19 cellular contexts compared by ENCODE assay signal in genomic region chr11:117000741-117001096, GRCh38.
DNase-seq lines count a peak whose midpoint lies in the region; ATAC-seq and TF ChIP-seq lines count a peak whose summit lies in the region.
"Had no signal": no experiment of that assay in that cellular context is flagged by ENCODE, and none has a peak within 500 bp of the region (broad histone marks: within the 10 kb centered on the region; RNA-seq: fewer than 3 reads in every experiment).

No MANE protein-coding gene starts in this region.

- H3K27ac ChIP-seq in osteoblast (ENCODE audit: low read depth, low read length) = no peak overlapping the region
- H3K27ac ChIP-seq: lower lobe of right lung, parathyroid adenoma had no signal

- H2AFZ ChIP-seq in osteoblast (ENCODE audit: low read length) = no peak overlapping the region
- H2AFZ ChIP-seq: parathyroid adenoma had no signal

- H3K27ac Mint-ChIP-seq in effector memory CD8-positive, alpha-beta T cell = peak overlapping the region; percentile 67 to 90
- no peak overlapping the region for H3K27ac Mint-ChIP-seq in T-helper 2 cell treated with Interferon-gamma antibody and Interleukin-4, amounts not matched to agents 5 μg/mL and 100 μg/mL, for 36 hours
- H3K27ac Mint-ChIP-seq: activated CD4-positive, alpha-beta T cell treated with anti-CD3 and anti-CD28 coated beads, Interleukin-2, amount 10 ng/mL, durations not matched to agents 24 days and 14 days had no signal

- no peak overlapping the region for H3K4me3 Mint-ChIP-seq in effector memory CD8-positive, alpha-beta T cell
- H3K4me3 Mint-ChIP-seq in T-helper 2 cell treated with Interferon-gamma antibody and Interleukin-4, amounts not matched to agents 5 μg/mL and 100 μg/mL, for 36 hours = no peak overlapping the region
- H3K4me3 Mint-ChIP-seq: activated CD4-positive, alpha-beta T cell treated with anti-CD3 and anti-CD28 coated beads, Interleukin-2, amount 10 ng/mL, durations not matched to agents 24 days and 14 days had no signal

- in situ Hi-C loops in GM13977 (cut with MboI; ENCODE audit: low pct_unique_long_range_greater_than_20kb, low sequenced_read_pairs, unreplicated experiment) = no loop called here

- ATAC-seq in effector memory CD8-positive, alpha-beta T cell (replicated peaks) = no peak
- ATAC-seq: GM12878; stimulated activated naive CD8-positive, alpha-beta T cell treated with anti-CD3 and anti-CD28 coated beads, Interleukin-15, Interleukin-2, amounts not matched to agents 100 U/mL and 50 U/mL, for 24 hours had no signal

- no peak overlapping the region for H3K4me3 ChIP-seq in osteoblast (ENCODE audit: insufficient read depth, low read length)
- H3K4me3 ChIP-seq: GM12878, lower lobe of right lung had no signal

- H4K20me1 ChIP-seq in osteoblast (ENCODE audit: insufficient read depth, low read length) = peaks cover 17% of the 10 kb centered on the region

- H3K4me1 Mint-ChIP-seq in effector memory CD8-positive, alpha-beta T cell (ENCODE audit: low read depth in 2 of 2) = peaks cover 50 to 65% of the 10 kb centered on the region in 2 donors
- peaks cover 43% of the 10 kb centered on the region for H3K4me1 Mint-ChIP-seq in T-helper 2 cell treated with Interferon-gamma antibody and Interleukin-4, amounts not matched to agents 5 μg/mL and 100 μg/mL, for 36 hours (ENCODE audit: low read depth)

- H3K36me3 ChIP-seq in osteoblast (ENCODE audit: insufficient read depth, low read length) = no peaks in the 10 kb centered on the region
- H3K36me3 ChIP-seq: lower lobe of right lung had no signal

- no peaks in the 10 kb centered on the region for H3K27me3 Mint-ChIP-seq in effector memory CD8-positive, alpha-beta T cell
- H3K27me3 Mint-ChIP-seq in T-helper 2 cell treated with Interferon-gamma antibody and Interleukin-4, amounts not matched to agents 5 μg/mL and 100 μg/mL, for 36 hours (ENCODE audit: low read depth) = no peaks in the 10 kb centered on the region
- H3K27me3 Mint-ChIP-seq: activated CD4-positive, alpha-beta T cell treated with anti-CD3 and anti-CD28 coated beads, Interleukin-2, amount 10 ng/mL, durations not matched to agents 24 days and 14 days had no signal

- H3K9me3 Mint-ChIP-seq in effector memory CD8-positive, alpha-beta T cell = no peaks in the 10 kb centered on the region
- no peaks in the 10 kb centered on the region for H3K9me3 Mint-ChIP-seq in T-helper 2 cell treated with Interferon-gamma antibody and Interleukin-4, amounts not matched to agents 5 μg/mL and 100 μg/mL, for 36 hours
- H3K9me3 Mint-ChIP-seq: activated CD4-positive, alpha-beta T cell treated with anti-CD3 and anti-CD28 coated beads, Interleukin-2, amount 10 ng/mL, durations not matched to agents 24 days and 14 days had no signal

- H3K79me2 ChIP-seq in osteoblast (ENCODE audit: insufficient read depth, low read length) = peaks cover 61% of the 10 kb centered on the region

- H3K27me3 ChIP-seq in osteoblast (ENCODE audit: insufficient read depth, low read length) = no peaks in the 10 kb centered on the region

- H3K9me3 ChIP-seq in osteoblast (ENCODE audit: low read depth, low read length) = no peaks in the 10 kb centered on the region
- H3K9me3 ChIP-seq: lower lobe of right lung had no signal

- H3K4me2 ChIP-seq in osteoblast (ENCODE audit: insufficient read depth, low read length) = no peak overlapping the region

- no peaks in the 10 kb centered on the region for H3K4me1 ChIP-seq in osteoblast (ENCODE audit: insufficient read depth, low read length)
- H3K4me1 ChIP-seq: parathyroid adenoma had no signal

- H3K36me3 Mint-ChIP-seq in effector memory CD8-positive, alpha-beta T cell (ENCODE audit: insufficient read depth) = peaks cover 14% of the 10 kb centered on the region
- peaks cover 7% of the 10 kb centered on the region for H3K36me3 Mint-ChIP-seq in T-helper 2 cell treated with Interferon-gamma antibody and Interleukin-4, amounts not matched to agents 5 μg/mL and 100 μg/mL, for 36 hours (ENCODE audit: low read depth)

- TF ChIP-seq CTCF in osteoblast (IDR thresholded peaks at IDR 0.05; ENCODE audit: extremely low read depth, low read depth, low read length) (no peak), GM13977 (IDR thresholded peaks at IDR 0.05; ENCODE audit: extremely low read depth, insufficient read depth, missing control alignments) (no peak)

- DNase-seq in D341Med (ENCODE audit: low spot score) (peak; percentile 36), NCI-H69 (lab: John Stamatoyannopoulos, UW) (peak; percentile 14), osteoblast (ENCODE audit: insufficient read length, low spot score, missing footprints) (peak; percentile 9), GM13977 (ENCODE audit: low spot score) (no peak)
- no peak for DNase-seq in effector memory CD8-positive, alpha-beta T cell
- DNase-seq in T-helper 2 cell treated with Interferon-gamma antibody and Interleukin-4, amounts not matched to agents 5 μg/mL and 100 μg/mL, for 36 hours (ENCODE audit: low spot score) = no peak
- DNase-seq in activated CD4-positive, alpha-beta T cell treated with anti-CD3 and anti-CD28 coated beads, Interleukin-2, amount 50 U/mL, for 48 hours = no peak
- DNase-seq: activated CD4-positive, alpha-beta T cell treated with anti-CD3 and anti-CD28 coated beads, Interleukin-2, amount 10 ng/mL, durations not matched to agents 24 days and 14 days; activated CD8-positive, alpha-beta memory T cell treated with anti-CD3 and anti-CD28 coated beads, Interleukin-2, amount 50 U/mL, for 4 hours; DMS153; glutamatergic neuron; lower lobe of right lung; NCI-H2171; NCI-H774; stimulated activated CD4-positive, alpha-beta T cell treated with anti-CD3 and anti-CD28 coated beads, Interleukin-2, amount 100 ng/mL, for 24 hours; stimulated activated naive CD8-positive, alpha-beta T cell treated with anti-CD3 and anti-CD28 coated beads, Interleukin-15, Interleukin-2, amounts not matched to agents 100 U/mL and 50 U/mL, for 24 hours; T1000 had no signal

Comparison
In these comparisons a context has a peak if more than half of its experiments do, and no peak if none do; other contexts are left out.
1. DNase-seq: peak in D341Med (single experiment), NCI-H69 (single experiment) and osteoblast (single experiment); none in effector memory CD8-positive, alpha-beta T cell (0 of 3), T-helper 2 cell treated with Interferon-gamma antibody and Interleukin-4, amounts not matched to agents 5 μg/mL and 100 μg/mL, for 36 hours (single experiment), activated CD4-positive, alpha-beta T cell treated with anti-CD3 and anti-CD28 coated beads, Interleukin-2, amount 50 U/mL, for 48 hours (0 of 2) and GM13977 (single experiment).